ENCODE assay signal across 8 cellular contexts in genomic region chr14:35404496-35405303, GRCh38. TPM values are rescaled to one million over a fixed set of nuclear protein-coding genes. Genes with fewer than 3 reads are reported as not detected.
DNase-seq lines count a peak whose midpoint lies in the region; ATAC-seq and TF ChIP-seq lines count a peak whose summit lies in the region.

Gene NFKBIA, minus strand, starts transcription at chr14:35404749. Its CDS starts 105 bp downstream, at chr14:35404644.

- peak within 1 kb of the TSS; percentile 91 to 98 (median 94) for H3K4me3 Mint-ChIP-seq in naive thymus-derived CD8-positive, alpha-beta T cell

- TF ChIP-seq CTCF in KMS-11 (conservative IDR thresholded peaks at IDR 0.05; ENCODE audit: low read depth, low read length): no peak

- H4K20me1 ChIP-seq in KMS-11 (ENCODE audit: insufficient read depth): no peaks in the 10 kb centered on the region

- H3K27ac ChIP-seq in KMS-11: peak within 1 kb of the TSS; percentile 98

- H3K9ac ChIP-seq in KMS-11: peak within 1 kb of the TSS; percentile 97

- POLR2A ChIA-PET in naive thymus-derived CD8-positive, alpha-beta T cell (lab: Charles Lee): interaction anchor here (0.5 to 9.2 kb wide), 62 partner anchors 8 to 781 kb away, joined by 3 to 245 read pairs (median 6); partner anchors contain the start of genes FAM177A1, PPP2R3C, PRORP and PSMA6

- H3K27ac Mint-ChIP-seq in naive thymus-derived CD8-positive, alpha-beta T cell: peak within 1 kb of the TSS; percentile 95 to 100 (median 99)

- DNase-seq in Daoy (ENCODE audit: low read depth) (peak; percentile 95), RKO (ENCODE audit: low spot score) (peak; percentile 87), activated T-helper 1 cell treated with Interleukin-2 at 50 U/mL for 16 hours (ENCODE audit: low read depth) (peak; percentile 90), fibroblast of gingiva (ENCODE audit: low read depth) (peak; percentile 88)
- DNase-seq in naive thymus-derived CD8-positive, alpha-beta T cell: peak; percentile 88 to 96 (median 92)
- DNase-seq in stimulated activated naive CD4-positive, alpha-beta T cell treated with Interleukin-2 at 50 U/mL for 16 hours (lab: John Stamatoyannopoulos, UW): peak; percentile 91

- ATAC-seq in GM21786 (IDR thresholded peaks at IDR 0.05; ENCODE audit: unreplicated experiment): peak; percentile 50
- peak; percentile 62 to 65 for ATAC-seq in naive thymus-derived CD8-positive, alpha-beta T cell

- no peaks in the 10 kb centered on the region for H3K27me3 ChIP-seq in KMS-11 (ENCODE audit: insufficient read depth, low read depth)

- H3K4me3 ChIP-seq in KMS-11 (IDR thresholded peaks at IDR 0.05; ENCODE audit: insufficient read depth, low read depth, low read length): no peak within 1 kb of the TSS

- peaks cover 32 to 64% (median 57%) of the 10 kb centered on the region in 4 donors for H3K4me1 Mint-ChIP-seq in naive thymus-derived CD8-positive, alpha-beta T cell

- peak within 1 kb of the TSS; percentile 91 for H3K4me2 ChIP-seq in KMS-11

- no peaks in the 10 kb centered on the region for H3K27me3 Mint-ChIP-seq in naive thymus-derived CD8-positive, alpha-beta T cell

- no peaks in the 10 kb centered on the region for H3K9me3 Mint-ChIP-seq in naive thymus-derived CD8-positive, alpha-beta T cell

- H3K36me3 Mint-ChIP-seq in naive thymus-derived CD8-positive, alpha-beta T cell: peaks cover 0 to 40% (median 29%) of the 10 kb centered on the region in 3 donors

- peaks cover 43% of the 10 kb centered on the region for H3K4me1 ChIP-seq in KMS-11 (ENCODE audit: low read depth, poor library complexity, severe bottlenecking)

- H2AFZ ChIP-seq in KMS-11 (ENCODE audit: low read depth): peak within 1 kb of the TSS; percentile 57

- H3K36me3 ChIP-seq in KMS-11 (ENCODE audit: insufficient read depth): peaks cover 15% of the 10 kb centered on the region; the same call in 1 of the 2 replicates

- peaks cover 17% of the 10 kb centered on the region for H3K79me2 ChIP-seq in KMS-11 (ENCODE audit: insufficient read depth, low read depth)

RNA-seq across cellular contexts. Expression of gene NFKBIA, which starts in this region (rescaled TPM):
- total RNA-seq in Daoy (2014; rRNA removed; shearing (Covaris generic)): 259 and 298 TPM in 2 replicates
- total RNA-seq in naive thymus-derived CD8-positive, alpha-beta T cell: 100 to 1,000 TPM; 199 to 214 TPM
- polyA plus RNA-seq in naive thymus-derived CD8-positive, alpha-beta T cell: 100 to 1,000 TPM; 194 to 328 (median 198) TPM
